18 cellular contexts compared by ENCODE assay signal in genomic region chr2:37826611-37827010, GRCh38.
DNase-seq lines count a peak whose midpoint lies in the region; ATAC-seq, FAIRE-seq and TF ChIP-seq lines count a peak whose summit lies in the region.
"Had no signal": no experiment of that assay in that cellular context is flagged by ENCODE, and none has a peak within 500 bp of the region (broad histone marks: within the 10 kb centered on the region; RNA-seq: fewer than 3 reads in every experiment).

No MANE protein-coding gene starts in this region.

- peak overlapping the region; percentile 51; the same call in 1 of the 2 replicates for H2BK20ac ChIP-seq in IMR-90 (ENCODE audit: low read depth, low read length)

- H3K4ac ChIP-seq in IMR-90 (ENCODE audit: low read depth, low read length) = peak overlapping the region; percentile 71

- H2AK5ac ChIP-seq in IMR-90 (ENCODE audit: low read depth, low read length) = peak overlapping the region; percentile 18; the same call in 1 of the 2 replicates

- peaks cover 13% of the 10 kb centered on the region for H3K4me1 ChIP-seq in HepG2 (ENCODE audit: insufficient read depth, low read length)
- H3K4me1 ChIP-seq in right lobe of liver = no peaks in the 10 kb centered on the region
- peaks cover 30% of the 10 kb centered on the region for H3K4me1 ChIP-seq in IMR-90 (ENCODE audit: control insufficient read depth, insufficient read depth, low read length)

- peak overlapping the region; percentile 45 for H2BK120ac ChIP-seq in IMR-90 (ENCODE audit: low read depth, low read length)

- 22% methylated on average over 4 of the region's 4 CpGs for WGBS in HepG2 (ENCODE audit: low lambda C conversion rate)
- 100% methylated on average over 4 of the region's 4 CpGs for WGBS in right lobe of liver (ENCODE audit: insufficient coverage, low coverage, low lambda C conversion rate, missing lambda C conversion rate)
- WGBS in IMR-90 (ENCODE audit: extremely low coverage in 2 of 2, insufficient read length in 1 of 2), 2 experiments = 100% methylated on average over 2 of the region's 4 CpGs; no CpG with 5 or more reads in 1 of the 2 experiments

- no peak for TF ChIP-seq CTCF in HepG2 (CRISPR knock-in tag; IDR thresholded peaks at IDR 0.05)
- no peak for TF ChIP-seq CTCF in right lobe of liver (IDR thresholded peaks at IDR 0.05)
- no peak for TF ChIP-seq CTCF in IMR-90 (conservative IDR thresholded peaks at IDR 0.05; ENCODE audit: low read depth, low read length)
- no peak for TF ChIP-seq CTCF in WERI-Rb-1 (IDR thresholded peaks at IDR 0.05; ENCODE audit: low read depth, low read length)

- no peak overlapping the region for H3K9ac ChIP-seq in HepG2 (ENCODE audit: insufficient read depth, low read depth, low read length)
- no peak overlapping the region for H3K9ac ChIP-seq in IMR-90 (ENCODE audit: low read depth, low read length)
- H3K9ac ChIP-seq: BLaER1 had no signal

- TF ChIP-seq RAD21 in HepG2 (CRISPR knock-in tag; IDR thresholded peaks at IDR 0.05) (no peak), IMR-90 (IDR thresholded peaks at IDR 0.05; ENCODE audit: low read length) (no peak)

- no peak overlapping the region for H2AFZ ChIP-seq in HepG2 (ENCODE audit: low read length)
- no peak overlapping the region for H2AFZ ChIP-seq in IMR-90 (replicated peaks; ENCODE audit: low read length, poor library complexity)

- in situ Hi-C loops in HepG2 (cut with HindIII; ENCODE audit: extremely low pct_ligation_motif_present, low pct_unique_long_range_greater_than_20kb) = no loop called here
- in situ Hi-C loops in IMR-90 (cut with MboI; ENCODE audit: low sequenced_read_pairs) = loop anchor here (5.0 kb wide), 1 partner anchor 154 kb away; the partner anchor contains the start of gene CDC42EP3

- no peaks in the 10 kb centered on the region for H3K79me2 ChIP-seq in HepG2 (ENCODE audit: insufficient read depth, low read length)

- intact Hi-C loops in HepG2 (cut with micrococcal nuclease; ENCODE audit: unreplicated experiment) = no loop called here
- intact Hi-C loops in right lobe of liver (cut with DNase I) = no loop called here
- intact Hi-C loops in IMR-90 (cut with micrococcal nuclease) = no loop called here

- H3K36me3 ChIP-seq in HepG2 (replicated peaks in 1 of 2; ENCODE audit: control insufficient read depth in 1 of 2, insufficient read depth in 2 of 2, low read length in 2 of 2) (no peaks in the 10 kb centered on the region), right lobe of liver (no peaks in the 10 kb centered on the region), IMR-90 (ENCODE audit: control insufficient read depth, insufficient read depth, low read length) (no peaks in the 10 kb centered on the region), WERI-Rb-1 (no peaks in the 10 kb centered on the region)
- H3K36me3 ChIP-seq: BLaER1 had no signal

- ATAC-seq in HepG2 (no peak), right lobe of liver (no peak), IMR-90 (ENCODE audit: low read depth) (no peak), GM19463 (IDR thresholded peaks at IDR 0.05; ENCODE audit: unreplicated experiment) (no peak)
- ATAC-seq in activated CD4-positive, CD25-positive, alpha-beta regulatory T cell treated with anti-CD3 and anti-CD28 coated beads, Interleukin-2, amount 50 U/mL, for 24 hours = no peak
- ATAC-seq: GM23338 had no signal

- H3K23ac ChIP-seq in IMR-90 (ENCODE audit: low read depth, low read length) = no peak overlapping the region

- peak overlapping the region in 1 of 2 experiments; percentile 33; a peak in 1 of 4 replicates for H4K8ac ChIP-seq in IMR-90 (ENCODE audit: low read depth in 2 of 2, low read length in 2 of 2)

- H3K56ac ChIP-seq in IMR-90 (ENCODE audit: extremely low read depth, insufficient read depth, low read length) = no peak overlapping the region

- H2BK5ac ChIP-seq in IMR-90 (ENCODE audit: low read depth, low read length, poor library complexity, severe bottlenecking) = no peak overlapping the region

- no peak overlapping the region for H2AK9ac ChIP-seq in IMR-90 (replicated peaks; ENCODE audit: low read depth, low read length, poor library complexity)

- H3K27ac ChIP-seq in HepG2 (ENCODE audit: extremely low read length, insufficient read depth, low read length) (no peak overlapping the region), right lobe of liver (no peak overlapping the region), IMR-90 (ENCODE audit: insufficient read depth, low read length) (no peak overlapping the region), WERI-Rb-1 (peak overlapping the region; percentile 67)
- H3K27ac ChIP-seq: 22Rv1, BLaER1, HL-60 had no signal

- H4K5ac ChIP-seq in IMR-90 (ENCODE audit: low read depth, low read length) = no peak overlapping the region

- H3K9me3 ChIP-seq in HepG2 (ENCODE audit: low read length) (no peaks in the 10 kb centered on the region), right lobe of liver (no peaks in the 10 kb centered on the region), IMR-90 (ENCODE audit: control insufficient read depth, insufficient read depth, low read length) (no peaks in the 10 kb centered on the region), WERI-Rb-1 (ENCODE audit: severe bottlenecking) (no peaks in the 10 kb centered on the region)

- H3K18ac ChIP-seq in IMR-90 (ENCODE audit: low read depth, low read length) = peak overlapping the region; percentile 73; the same call in 1 of the 2 replicates

- CTCF ChIA-PET in HepG2 (lab: Yijun Ruan, JAX; ENCODE audit: low intra/inter-chr PET ratio, low total read pairs) = no interaction called here
- CTCF ChIA-PET in IMR-90 (lab: Yijun Ruan, JAX) = interaction anchor here (1.0 kb wide), 2 partner anchors 29 to 51 kb away, joined by 3 read pairs; no protein-coding TSS in a partner anchor

- peaks cover 17% of the 10 kb centered on the region for H3K9me1 ChIP-seq in IMR-90 (ENCODE audit: insufficient read depth, low read length)

- dilution Hi-C loops in IMR-90 (cut with HindIII; ENCODE audit: low sequenced_read_pairs, unreplicated experiment) = no loop called here

- DNase-seq in HepG2 (ENCODE audit: low spot score) (no peak), right lobe of liver (no peak), IMR-90 (no peak), WERI-Rb-1 (no peak), HuH-7.5 (ENCODE audit: low spot score) (no peak)
- DNase-seq: CD4-positive, alpha-beta T cell; DMS153; DMS79; GDM1; HCEC 1CT; KG1 had no signal

- H3K14ac ChIP-seq in IMR-90 (replicated peaks; ENCODE audit: low read depth, low read length) = peak overlapping the region; percentile 6; the same call in 1 of the 2 replicates

- no peak for FAIRE-seq in HepG2 (lab: Jason Lieb, UNC)
- FAIRE-seq: H54 had no signal

- H2BK15ac ChIP-seq in IMR-90 (ENCODE audit: low read depth, low read length) = peak overlapping the region; percentile 86; the same call in 2 of the 3 replicates

- H3K4me2 ChIP-seq in HepG2 (ENCODE audit: low read depth, low read length) = no peak overlapping the region
- H3K4me2 ChIP-seq in IMR-90 (ENCODE audit: low read depth, low read length) = no peak overlapping the region
- H3K4me2 ChIP-seq: BLaER1, GM23338 had no signal

- no peak overlapping the region for H3K4me3 ChIP-seq in HepG2 (replicated peaks in 1 of 3; ENCODE audit: insufficient read depth in 1 of 3, low read depth in 2 of 3, low read length in 3 of 3)
- H3K4me3 ChIP-seq in right lobe of liver = no peak overlapping the region
- H3K4me3 ChIP-seq in IMR-90 (ENCODE audit: insufficient read depth, low read depth, low read length) = no peak overlapping the region
- no peak overlapping the region for H3K4me3 ChIP-seq in WERI-Rb-1 (ENCODE audit: low read depth, low read length)
- H3K4me3 ChIP-seq: BLaER1, GM23338 had no signal

- H4K91ac ChIP-seq in IMR-90 (ENCODE audit: insufficient read depth, low read depth, low read length) = peak overlapping the region; percentile 68; the same call in 1 of the 2 replicates

- TF ChIP-seq POLR2A in HepG2 (IDR thresholded peaks at IDR 0.05; ENCODE audit: insufficient read depth in 1 of 2, low read depth in 2 of 2, low read length in 2 of 2) (no peak), right lobe of liver (IDR thresholded peaks at IDR 0.05) (no peak), IMR-90 (IDR thresholded peaks at IDR 0.05; ENCODE audit: low read depth, low read length) (no peak)

- BruUV-seq in HepG2 (replicated peaks; lab: Mats Ljungman, UMichigan) (no TSS peak), IMR-90 (replicated peaks; lab: Mats Ljungman, UMichigan) (no TSS peak)

- POLR2A ChIA-PET in HepG2 (lab: Yijun Ruan, JAX) = no interaction called here
- POLR2A ChIA-PET in IMR-90 (lab: Charles Lee; ENCODE audit: unreplicated experiment) = no interaction called here

- H3K27me3 ChIP-seq in HepG2 (ENCODE audit: control insufficient read depth in 1 of 2, insufficient read depth in 2 of 2, low read length in 2 of 2) (peaks cover 0 to 7% of the 10 kb centered on the region in 2 experiments; a peak in 1 of 5 replicates), right lobe of liver (no peaks in the 10 kb centered on the region), IMR-90 (ENCODE audit: control insufficient read depth, insufficient read depth, low read length) (no peaks in the 10 kb centered on the region), WERI-Rb-1 (ENCODE audit: insufficient read depth, low read depth, severe bottlenecking) (no peaks in the 10 kb centered on the region)
- H3K27me3 ChIP-seq: BLaER1 had no signal

- peaks cover 0 to 26% of the 10 kb centered on the region in 2 experiments; a peak in 2 of 4 replicates for H3K79me1 ChIP-seq in IMR-90 (ENCODE audit: low read depth in 1 of 2, low read length in 2 of 2)

- H4K20me1 ChIP-seq in HepG2 (ENCODE audit: insufficient read depth, low read length) = no peaks in the 10 kb centered on the region
- no peaks in the 10 kb centered on the region for H4K20me1 ChIP-seq in IMR-90 (ENCODE audit: insufficient read depth, low read length)
- H4K20me1 ChIP-seq: BLaER1 had no signal

- TF ChIP-seq EP300 in HepG2 (IDR thresholded peaks at IDR 0.05; ENCODE audit: low read depth in 2 of 2, low read length in 2 of 2) (no peak), HepG2 (CRISPR knock-in tag; IDR thresholded peaks at IDR 0.05; ENCODE audit: borderline replicate concordance) (no peak)

TF ChIP-seq in HepG2, 621 proteins besides CTCF, POLR2A, EP300 and RAD21 (continues in another document):
- TF ChIP-seq MAFF (IDR thresholded peaks at IDR 0.05; ENCODE audit: low read depth, low read length) = peak; percentile 74

TF ChIP-seq in IMR-90, 13 proteins besides CTCF, POLR2A, EP300 and RAD21:
- no peak for TF ChIP-seq CHD1 (IDR thresholded peaks at IDR 0.05; ENCODE audit: low read depth, low read length)
- peak; percentile 69 for TF ChIP-seq MAFK (IDR thresholded peaks at IDR 0.05; ENCODE audit: low read depth, low read length)
- no peak for TF ChIP-seq RCOR1 (IDR thresholded peaks at IDR 0.05; ENCODE audit: insufficient replicate concordance, low read length)
- TF ChIP-seq NFE2L2 (IDR thresholded peaks at IDR 0.05; ENCODE audit: low read depth, low read length) = no peak
